Comparison of ENCODE assay signal across 17 cellular contexts in the genomic region with DNA sequence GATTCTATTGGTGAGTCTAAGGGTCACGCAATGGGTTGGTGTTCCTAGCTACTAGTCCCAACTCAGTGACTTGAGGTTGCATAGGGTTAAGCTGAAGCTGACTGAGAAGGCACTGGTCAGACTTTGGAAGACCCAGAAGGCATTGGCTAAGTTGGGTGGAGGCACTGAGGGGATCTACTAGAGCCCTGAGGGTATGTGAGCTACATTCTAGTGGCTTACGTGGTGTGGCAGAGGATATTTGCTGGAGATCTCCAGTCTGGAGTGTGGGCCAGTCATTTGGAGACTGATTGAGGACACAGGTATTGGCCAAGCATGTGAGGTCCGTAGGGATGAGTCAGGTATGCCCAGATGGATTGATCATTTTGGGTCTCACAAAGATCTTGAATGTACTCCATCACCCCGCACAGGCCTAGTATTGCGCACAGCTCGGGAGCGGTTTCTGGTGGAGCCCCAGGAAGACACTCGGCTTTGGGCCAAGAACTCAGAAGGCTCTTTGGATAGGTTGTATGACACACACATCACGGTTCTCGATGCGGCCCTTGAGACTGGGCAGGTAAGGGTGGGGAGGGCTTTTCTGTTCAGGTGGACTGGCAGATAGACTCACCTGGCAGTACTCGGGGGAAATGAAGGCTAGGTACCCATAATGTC.
"Had no signal": no experiment of that assay in that cellular context is flagged by ENCODE, and none has a peak within 500 bp of the region (broad histone marks: within the 10 kb centered on the region; RNA-seq: fewer than 3 reads in every experiment).

No MANE protein-coding gene starts in this region.

- H3K4me3 ChIP-seq: esophagus squamous epithelium, gastroesophageal sphincter, left ventricle myocardium inferior, lower lobe of right lung, right atrium auricular region had no signal

- H3K9me3 Mint-ChIP-seq: dendritic cell treated with granulocyte-macrophage colony-stimulating factor and Interleukin-4, amounts not matched to agents 40 ng/mL and 50 ng/mL, for 4 days; effector memory CD8-positive, alpha-beta T cell; memory B cell; nephron had no signal

- H3K4me3 Mint-ChIP-seq: dendritic cell treated with granulocyte-macrophage colony-stimulating factor and Interleukin-4, amounts not matched to agents 40 ng/mL and 50 ng/mL, for 4 days; effector memory CD8-positive, alpha-beta T cell; memory B cell; nephron had no signal

- DNase-seq: effector memory CD8-positive, alpha-beta T cell; esophagus squamous epithelium; foreskin fibroblast; glutamatergic neuron; islet precursor cell; left ventricle myocardium inferior; lower lobe of right lung; midbrain; small intestine; stimulated activated CD4-positive, alpha-beta T cell treated with anti-CD3 and anti-CD28 coated beads, Interleukin-12 subunit alpha, Interleukin-12 subunit beta, amount 100 ng/mL, for 4 hours; stimulated activated naive CD4-positive, alpha-beta T cell treated with Interleukin-2 at 50 U/mL for 16 hours; trophoblast cell had no signal

- H3K27me3 Mint-ChIP-seq: dendritic cell treated with granulocyte-macrophage colony-stimulating factor and Interleukin-4, amounts not matched to agents 40 ng/mL and 50 ng/mL, for 4 days; effector memory CD8-positive, alpha-beta T cell; memory B cell had no signal

- H3K27ac Mint-ChIP-seq: dendritic cell treated with granulocyte-macrophage colony-stimulating factor and Interleukin-4, amounts not matched to agents 40 ng/mL and 50 ng/mL, for 4 days had no signal

- H3K27ac ChIP-seq: esophagus squamous epithelium, gastroesophageal sphincter, left ventricle myocardium inferior, lower lobe of right lung, right atrium auricular region had no signal

- ATAC-seq: effector memory CD8-positive, alpha-beta T cell; gastroesophageal sphincter; lower lobe of right lung had no signal
